ENCODE assay signal across 15 cellular contexts in the genomic region with DNA sequence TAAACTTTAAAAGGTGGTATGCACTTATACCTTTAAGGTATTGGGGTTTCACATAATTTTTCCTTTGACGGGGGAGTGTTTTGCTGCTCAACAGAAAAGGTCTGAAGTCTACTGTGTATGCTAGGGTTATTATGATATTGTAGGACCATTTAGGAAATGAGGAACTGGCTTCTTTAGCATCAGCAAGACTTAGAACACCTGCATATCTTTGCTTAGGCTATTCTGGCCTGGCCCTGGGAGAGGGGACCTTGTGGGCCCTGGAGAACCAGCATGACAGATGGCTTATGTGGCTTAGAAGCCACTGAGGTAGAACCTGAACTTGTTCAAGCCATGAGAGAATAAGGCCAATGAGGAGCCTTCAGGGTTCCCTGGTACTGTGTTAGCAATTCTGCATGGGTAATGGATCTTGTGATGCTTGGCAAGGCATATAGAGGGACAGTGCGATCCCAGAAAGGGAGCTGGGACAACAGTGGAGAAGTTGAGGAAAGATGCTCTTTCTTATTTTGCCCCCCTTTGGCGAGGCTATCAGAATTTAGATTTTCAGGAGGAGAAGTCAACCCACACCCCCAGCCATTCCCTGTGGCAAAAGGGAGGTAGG. TPM values are rescaled to one million over a fixed set of nuclear protein-coding genes. Genes with fewer than 3 reads are reported as not detected.
DNase-seq lines count a peak whose midpoint lies in the region; ATAC-seq and TF ChIP-seq lines count a peak whose summit lies in the region.
"Had no signal": no experiment of that assay in that cellular context is flagged by ENCODE, and none has a peak within 500 bp of the region (broad histone marks: within the 10 kb centered on the region; RNA-seq: fewer than 3 reads in every experiment).

No MANE protein-coding gene starts in this region.

- H3K9me3 Mint-ChIP-seq in activated CD8-positive, alpha-beta T cell treated with anti-CD3 and anti-CD28 coated beads for 36 hours = no peaks in the 10 kb centered on the region
- H3K9me3 Mint-ChIP-seq: neural progenitor cell had no signal

- H3K4me3 ChIP-seq in left ventricle myocardium inferior = peak overlapping the region; percentile 72
- H3K4me3 ChIP-seq in left lung = peak overlapping the region; percentile 7 to 77
- peak overlapping the region; percentile 71 for H3K4me3 ChIP-seq in upper lobe of right lung
- H3K4me3 ChIP-seq in PC-3 (ENCODE audit: low read length) = no peak overlapping the region
- H3K4me3 ChIP-seq: BLaER1, neural progenitor cell had no signal

- H2AFZ ChIP-seq in PC-3 (ENCODE audit: low read length) = no peak overlapping the region
- H2AFZ ChIP-seq: neural progenitor cell had no signal

- H3K27me3 ChIP-seq in left ventricle myocardium inferior (ENCODE audit: low read depth) = peaks cover 57% of the 10 kb centered on the region
- peaks cover 0 to 7% of the 10 kb centered on the region in 2 donors for H3K27me3 ChIP-seq in left lung
- H3K27me3 ChIP-seq in upper lobe of right lung = no peaks in the 10 kb centered on the region
- H3K27me3 ChIP-seq in PC-3 (ENCODE audit: low read length) = no peaks in the 10 kb centered on the region

- H3K27ac ChIP-seq in left ventricle myocardium inferior (replicated peaks) (peak overlapping the region; percentile 79), left lung (peak overlapping the region; percentile 63 to 83), upper lobe of right lung (peak overlapping the region; percentile 92), PC-3 (ENCODE audit: low read length) (no peak overlapping the region)
- H3K27ac ChIP-seq: BLaER1, foreskin keratinocyte, neural progenitor cell had no signal

- H3K36me3 Mint-ChIP-seq in activated CD8-positive, alpha-beta T cell treated with anti-CD3 and anti-CD28 coated beads for 36 hours (ENCODE audit: low read depth) = peaks cover 73% of the 10 kb centered on the region

- H3K4me1 Mint-ChIP-seq in activated CD8-positive, alpha-beta T cell treated with anti-CD3 and anti-CD28 coated beads for 36 hours (ENCODE audit: low read depth) = peaks cover 73% of the 10 kb centered on the region

- CTCF ChIA-PET in activated CD8-positive, alpha-beta T cell treated with anti-CD3 and anti-CD28 coated beads for 36 hours (lab: Charles Lee) = no interaction called here
- CTCF ChIA-PET in PC-3 (lab: Charles Lee) = no interaction called here

- DNase-seq in left ventricle myocardium inferior = no peak
- no peak for DNase-seq in cardiac septum (ENCODE audit: low spot score)
- no peak for DNase-seq in activated CD8-positive, alpha-beta T cell treated with anti-CD3 and anti-CD28 coated beads for 36 hours
- DNase-seq in left lung = no peak
- DNase-seq in upper lobe of right lung = no peak
- DNase-seq in mesenteric fat pad (ENCODE audit: low spot score) = no peak
- DNase-seq in NCI-H1694 treated with DMSO at 0.1 percent for 48 hours (lab: John Stamatoyannopoulos, UW) = no peak
- no peak for DNase-seq in PC-3
- DNase-seq: activated CD4-positive, CD25-positive, alpha-beta regulatory T cell; cortex of kidney; foreskin keratinocyte; GF-D8; SHP77 treated with DMSO at 0.1 percent for 48 hours had no signal

- TF ChIP-seq CTCF in left ventricle myocardium inferior (IDR thresholded peaks at IDR 0.05; ENCODE audit: borderline replicate concordance) (no peak), left lung (IDR thresholded peaks at IDR 0.05) (no peak), upper lobe of right lung (IDR thresholded peaks at IDR 0.05) (no peak), PC-3 (conservative IDR thresholded peaks at IDR 0.05; ENCODE audit: low read depth, low read length) (no peak)
- no peak for TF ChIP-seq CTCF in activated CD8-positive, alpha-beta T cell treated with anti-CD3 and anti-CD28 coated beads for 36 hours (IDR thresholded peaks at IDR 0.05)

- no peaks in the 10 kb centered on the region for H3F3A ChIP-seq in PC-3 (ENCODE audit: low read length, unreplicated experiment)

- peaks cover 61% of the 10 kb centered on the region for H3K4me1 ChIP-seq in left ventricle myocardium inferior
- peaks cover 11 to 87% of the 10 kb centered on the region in 2 donors for H3K4me1 ChIP-seq in left lung
- peaks cover 29% of the 10 kb centered on the region for H3K4me1 ChIP-seq in upper lobe of right lung
- H3K4me1 ChIP-seq in PC-3 (ENCODE audit: insufficient read depth, low read length) = peaks cover 10% of the 10 kb centered on the region; the same call in 1 of the 2 replicates
- H3K4me1 ChIP-seq: neural progenitor cell had no signal

- POLR2A ChIA-PET in activated CD8-positive, alpha-beta T cell treated with anti-CD3 and anti-CD28 coated beads for 36 hours (lab: Charles Lee) = interaction anchor here (0.8 to 1.0 kb wide), 2 partner anchors 10 to 37 kb away, joined by 3 read pairs; no protein-coding TSS in a partner anchor
- POLR2A ChIA-PET in PC-3 (lab: Charles Lee; ENCODE audit: unreplicated experiment) = no interaction called here

- H3K9ac ChIP-seq in PC-3 (ENCODE audit: low read length) = no peak overlapping the region
- H3K9ac ChIP-seq: BLaER1, neural progenitor cell had no signal

- peaks cover 1% of the 10 kb centered on the region for H3K27me3 Mint-ChIP-seq in activated CD8-positive, alpha-beta T cell treated with anti-CD3 and anti-CD28 coated beads for 36 hours

- no peaks in the 10 kb centered on the region for H4K20me1 ChIP-seq in PC-3 (ENCODE audit: low read length)

- intact Hi-C loops in left ventricle myocardium inferior (cut with micrococcal nuclease) = loop anchor here (10.0 kb wide), 1 partner anchor 193 kb away; no protein-coding TSS in a partner anchor
- intact Hi-C loops in cardiac septum (cut with DNase I) = loop anchor here (2.0 kb wide), 1 partner anchor 189 kb away; no protein-coding TSS in a partner anchor
- intact Hi-C loops in activated CD8-positive, alpha-beta T cell treated with anti-CD3 and anti-CD28 coated beads for 36 hours (cut with micrococcal nuclease) = loop anchor here (5.0 kb wide), 2 partner anchors 91 to 191 kb away; no protein-coding TSS in a partner anchor
- intact Hi-C loops in left lung (cut with DNase I) = no loop called here
- intact Hi-C loops in upper lobe of right lung (cut with DNase I) = no loop called here
- intact Hi-C loops in PC-3 (cut with micrococcal nuclease) = no loop called here

- peak overlapping the region; percentile 71 for H3K4me3 Mint-ChIP-seq in activated CD8-positive, alpha-beta T cell treated with anti-CD3 and anti-CD28 coated beads for 36 hours
- H3K4me3 Mint-ChIP-seq: neural progenitor cell had no signal

- no peak for ATAC-seq in activated CD8-positive, alpha-beta T cell treated with anti-CD3 and anti-CD28 coated beads for 36 hours
- ATAC-seq in left lung = no peak
- ATAC-seq in upper lobe of right lung = no peak
- ATAC-seq in PC-3 = no peak
- ATAC-seq: foreskin keratinocyte had no signal

- H3K9me2 ChIP-seq in PC-3 (replicated peaks; ENCODE audit: low read length) = no peaks in the 10 kb centered on the region

- no peaks in the 10 kb centered on the region for H3K9me3 ChIP-seq in left ventricle myocardium inferior (replicated peaks)
- H3K9me3 ChIP-seq in left lung = no peaks in the 10 kb centered on the region
- no peaks in the 10 kb centered on the region for H3K9me3 ChIP-seq in upper lobe of right lung
- no peaks in the 10 kb centered on the region for H3K9me3 ChIP-seq in PC-3 (ENCODE audit: low read length)

- peaks cover 30% of the 10 kb centered on the region for H3K36me3 ChIP-seq in left ventricle myocardium inferior
- peaks cover 0 to 24% of the 10 kb centered on the region in 2 donors for H3K36me3 ChIP-seq in left lung
- H3K36me3 ChIP-seq in upper lobe of right lung = peaks cover 63% of the 10 kb centered on the region
- H3K36me3 ChIP-seq in PC-3 (ENCODE audit: low read depth, low read length) = no peaks in the 10 kb centered on the region
- H3K36me3 ChIP-seq: BLaER1, neural progenitor cell had no signal

- no TSS peak for BruUV-seq in PC-3 (replicated peaks; lab: Mats Ljungman, UMichigan)

- H3K4me2 ChIP-seq in PC-3 (ENCODE audit: low read length) = no peak overlapping the region
- H3K4me2 ChIP-seq: BLaER1, neural progenitor cell had no signal

- peak overlapping the region; percentile 98 for H3K27ac Mint-ChIP-seq in activated CD8-positive, alpha-beta T cell treated with anti-CD3 and anti-CD28 coated beads for 36 hours
- H3K27ac Mint-ChIP-seq: neural progenitor cell had no signal

- H3K79me2 ChIP-seq in PC-3 (ENCODE audit: low read length) = no peaks in the 10 kb centered on the region

RNA-seq across cellular contexts. Expression of gene RGCC, which starts 4.3 kb away (rescaled TPM):
- 45.8 TPM for total RNA-seq in left ventricle myocardium inferior
- total RNA-seq in cardiac septum = 41.4 TPM
- total RNA-seq in activated CD8-positive, alpha-beta T cell treated with anti-CD3 and anti-CD28 coated beads for 36 hours = 100 to 1,000 TPM; 135 to 143 TPM
- 100 to 1,000 TPM; 173 to 196 TPM for total RNA-seq in left lung
- total RNA-seq in upper lobe of right lung = 752 TPM
- total RNA-seq in mesenteric fat pad = 205 TPM
- total RNA-seq in PC-3 (2014; rRNA removed) = 2.4 and 2.6 TPM in 2 replicates

Comparison
In these comparisons a context has a peak if more than half of its experiments do, and no peak if none do; other contexts are left out.
1. RNA of gene RGCC, which starts 4.3 kb away (total RNA-seq): 752 TPM in upper lobe of right lung (single experiment), 205 TPM in mesenteric fat pad (single experiment), 173 to 196 TPM in left lung, 135 to 143 TPM in activated CD8-positive, alpha-beta T cell treated with anti-CD3 and anti-CD28 coated beads for 36 hours, 45.8 TPM in left ventricle myocardium inferior (single experiment) and 41.4 TPM in cardiac septum (single experiment); 2.4 to 2.6 TPM in PC-3; every median in the first group is over 10 times any median in the second.
2. intact Hi-C loops: an anchor here in left ventricle myocardium inferior (10.0 kb wide), cardiac septum (2.0 kb wide) and activated CD8-positive, alpha-beta T cell treated with anti-CD3 and anti-CD28 coated beads for 36 hours (5.0 kb wide); none called in left lung, upper lobe of right lung and PC-3.